7 cellular contexts compared by ENCODE assay signal in genomic region chr5:81700166-81700565, GRCh38. TPM values are rescaled to one million over a fixed set of nuclear protein-coding genes. Genes with fewer than 3 reads are reported as not detected.
"Had no signal": no experiment of that assay in that cellular context is flagged by ENCODE, and none has a peak within 500 bp of the region (broad histone marks: within the 10 kb centered on the region; RNA-seq: fewer than 3 reads in every experiment).

No MANE protein-coding gene starts in this region.

- H3K27ac ChIP-seq: HL-60, KMS-11 had no signal

- DNase-seq: IMR-90, KBM-7, KG1 had no signal

- H3K9ac ChIP-seq: KMS-11 had no signal

- ATAC-seq: HepG2 had no signal

- H3K4me2 ChIP-seq: KMS-11 had no signal

- FAIRE-seq: HepG2, HTR-8/SVneo had no signal

RNA-seq across cellular contexts. Expression of gene SSBP2, which starts 50.7 kb away (rescaled TPM):
- total RNA-seq: HepG2 had no signal
